15 cellular contexts compared by ENCODE assay signal in the genomic region with DNA sequence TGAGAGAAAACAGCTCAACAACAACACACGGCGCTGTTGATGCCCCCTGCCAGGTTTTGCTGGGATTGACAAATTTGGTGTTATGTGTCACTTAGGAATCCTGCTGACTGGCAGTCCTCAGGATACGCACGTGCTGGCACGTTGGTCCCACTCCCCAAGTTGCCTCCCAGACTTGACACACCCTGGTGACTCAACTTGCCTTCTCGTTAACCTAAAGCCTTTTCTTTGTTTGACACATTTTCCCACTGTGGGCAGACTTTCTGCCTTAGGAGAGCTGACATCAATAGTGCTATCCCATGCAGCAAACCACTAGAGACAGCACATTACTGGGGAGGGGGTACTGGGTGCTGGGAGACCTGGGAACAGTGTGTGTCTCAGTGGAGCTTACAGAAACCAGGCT.
DNase-seq lines count a peak whose midpoint lies in the region; ATAC-seq, FAIRE-seq and TF ChIP-seq lines count a peak whose summit lies in the region.
"Had no signal": no experiment of that assay in that cellular context is flagged by ENCODE, and none has a peak within 500 bp of the region (broad histone marks: within the 10 kb centered on the region; RNA-seq: fewer than 3 reads in every experiment).

No MANE protein-coding gene starts in this region.

- BruUV-seq in GM12878 (replicated peaks; lab: Mats Ljungman, UMichigan): no TSS peak

- TF ChIP-seq CTCF in GM23338 (conservative IDR thresholded peaks at IDR 0.05; ENCODE audit: low read depth in 2 of 2): no peak
- TF ChIP-seq CTCF in GM12878 (IDR thresholded peaks at IDR 0.05 in 2 of 3, conservative IDR thresholded peaks at IDR 0.05 in 1 of 3; ENCODE audit: control insufficient read depth in 2 of 3, extremely low read depth in 1 of 3, insufficient read depth in 1 of 3, low read depth in 3 of 3, low read length in 3 of 3): no peak

- H3K79me2 ChIP-seq in GM23338 (replicated peaks; ENCODE audit: insufficient read depth) (no peaks in the 10 kb centered on the region), GM12878 (ENCODE audit: control insufficient read depth, insufficient read depth, low read length) (peaks cover 28% of the 10 kb centered on the region), mesendoderm (ENCODE audit: control insufficient read depth, insufficient read depth, low read length) (no peaks in the 10 kb centered on the region)

- in situ Hi-C loops in GM12878 (cut with MboI): no loop called here

- CTCF ChIA-PET in GM12878 (lab: Yijun Ruan, JAX): interaction anchor here (0.6 to 2.1 kb wide), 6 partner anchors 9 to 135 kb away, joined by 3 to 6 read pairs (median 4); no protein-coding TSS in a partner anchor

- H3K27me3 Mint-ChIP-seq in GM23338 (ENCODE audit: insufficient read depth, low read depth, poor library complexity): peaks cover 3% of the 10 kb centered on the region

- peaks cover 28% of the 10 kb centered on the region for H3K4me1 Mint-ChIP-seq in GM23338

- no peaks in the 10 kb centered on the region for H3K79me1 ChIP-seq in mesendoderm (ENCODE audit: low read length)

- H3K4me1 ChIP-seq in GM23338 (ENCODE audit: insufficient read depth) (peaks cover 26% of the 10 kb centered on the region), GM12878 (ENCODE audit: control insufficient read depth, insufficient read depth, low read length) (peaks cover 45% of the 10 kb centered on the region), mesendoderm (ENCODE audit: control insufficient read depth, low read depth, low read length) (peaks cover 12% of the 10 kb centered on the region)

- H2BK120ac ChIP-seq in mesendoderm (ENCODE audit: low read depth, low read length): no peak overlapping the region

- ATAC-seq in GM23338 (peak; percentile 16), GM12878 (no peak), GM21423 (IDR thresholded peaks at IDR 0.05; ENCODE audit: unreplicated experiment) (no peak), GM19463 (IDR thresholded peaks at IDR 0.05; ENCODE audit: unreplicated experiment) (no peak)

- H4K8ac ChIP-seq in mesendoderm (ENCODE audit: low read depth, low read length): no peak overlapping the region

- WGBS in GM12878 (ENCODE audit: insufficient coverage, insufficient replicate concordance, low lambda C conversion rate, missing lambda C conversion rate): 69% methylated on average over 6 of the region's 6 CpGs
- WGBS in mesendoderm (ENCODE audit: extremely low coverage, insufficient coverage, low lambda C conversion rate): no CpG with 5 or more reads among the region's 6 CpGs

- peak overlapping the region; percentile 51 for H3K56ac ChIP-seq in mesendoderm (ENCODE audit: low read length)

- no peak overlapping the region for H4K5ac ChIP-seq in mesendoderm (ENCODE audit: low read length)

- H3K4me3 Mint-ChIP-seq in GM23338: no peak overlapping the region

- H3K27ac ChIP-seq in GM23338 (ENCODE audit: low read depth): peak overlapping the region; percentile 72; the same call in 1 of the 2 replicates
- H3K27ac ChIP-seq in GM12878 (ENCODE audit: control insufficient read depth, insufficient read depth): no peak overlapping the region
- H3K27ac ChIP-seq in mesendoderm (ENCODE audit: low read depth, low read length): no peak overlapping the region
- H3K27ac ChIP-seq: C4-2B had no signal

- no peak overlapping the region for H3K27ac Mint-ChIP-seq in GM23338

- TF ChIP-seq POLR2A in GM12878 (IDR thresholded peaks at IDR 0.05; ENCODE audit: low read depth, low read length): no peak

- no peak overlapping the region for H2AK5ac ChIP-seq in mesendoderm (ENCODE audit: low read length)

- no peak overlapping the region for H3K4ac ChIP-seq in mesendoderm (ENCODE audit: low read depth, low read length)

- H3K9me2 ChIP-seq in GM23338 (ENCODE audit: insufficient read depth): peaks cover 3% of the 10 kb centered on the region; the same call in 1 of the 2 replicates

- H3K27me3 ChIP-seq in GM23338 (ENCODE audit: insufficient read depth) (no peaks in the 10 kb centered on the region), GM12878 (replicated peaks in 1 of 2; ENCODE audit: control insufficient read depth in 2 of 2, insufficient read depth in 2 of 2, low read length in 1 of 2) (no peaks in the 10 kb centered on the region), mesendoderm (ENCODE audit: insufficient read depth, low read length, poor library complexity) (no peaks in the 10 kb centered on the region)

- H3K23ac ChIP-seq in mesendoderm (ENCODE audit: low read length): no peak overlapping the region

- H2AFZ ChIP-seq in GM23338 (no peak overlapping the region), GM12878 (ENCODE audit: control insufficient read depth, low read depth, low read length) (no peak overlapping the region)

- SMC1A ChIA-PET in GM12878 (lab: Charles Lee; ENCODE audit: uncharacterized antibody, unreplicated experiment): interaction anchor here (0.9 to 2.6 kb wide), 5 partner anchors 10 to 141 kb away, joined by 3 to 26 read pairs (median 5); no protein-coding TSS in a partner anchor

- no peaks in the 10 kb centered on the region for H3K9me3 Mint-ChIP-seq in GM23338

- POLR2A ChIA-PET in GM12878 (lab: Charles Lee): interaction anchor here (0.5 to 2.0 kb wide), 3 partner anchors 10 to 147 kb away, joined by 4 to 8 read pairs (median 4); no protein-coding TSS in a partner anchor

- intact Hi-C loops in GM12878 (cut with micrococcal nuclease; ENCODE audit: unreplicated experiment): no loop called here

- TF ChIP-seq RAD21 in GM12878 (IDR thresholded peaks at IDR 0.05; ENCODE audit: insufficient read depth, low read depth, low read length): no peak

- H3K36me3 Mint-ChIP-seq in GM23338 (ENCODE audit: low read depth): no peaks in the 10 kb centered on the region

- H3K9ac ChIP-seq in GM12878 (ENCODE audit: control insufficient read depth, insufficient read depth, low read length) (no peak overlapping the region), mesendoderm (ENCODE audit: low read length) (no peak overlapping the region)

- no peaks in the 10 kb centered on the region for H4K20me1 ChIP-seq in GM23338 (replicated peaks; ENCODE audit: insufficient read depth)
- no peaks in the 10 kb centered on the region for H4K20me1 ChIP-seq in GM12878 (ENCODE audit: control insufficient read depth, insufficient read depth)

- no peak for TF ChIP-seq EP300 in GM12878 (IDR thresholded peaks at IDR 0.05; ENCODE audit: borderline replicate concordance in 1 of 2, control insufficient read depth in 1 of 2, low read depth in 2 of 2, low read length in 2 of 2)

- H2BK5ac ChIP-seq in mesendoderm (ENCODE audit: low read length): peak overlapping the region; percentile 7

- no peak overlapping the region for H3K18ac ChIP-seq in mesendoderm (ENCODE audit: low read length)

- peak; percentile 45 for DNase-seq in AG20443 (ENCODE audit: low spot score)
- DNase-seq in GM23338 (ENCODE audit: low spot score): peak; percentile 18
- no peak for DNase-seq in GM12878 (ENCODE audit: low read depth, low spot score)
- DNase-seq in mesendoderm: peak; percentile 83
- no peak for DNase-seq in T-helper 9 cell
- DNase-seq in germinal center (ENCODE audit: low spot score): no peak
- DNase-seq: activated CD4-positive, alpha-beta T cell treated with anti-CD3 and anti-CD28 coated beads, Interleukin-2, amount 50 U/mL, for 1 hour; activated gamma-delta T cell; NCI-H446; OCI-M1; stimulated activated CD4-positive, alpha-beta T cell treated with anti-CD3 and anti-CD28 coated beads, Interleukin-4, amount 100 ng/mL, for 1 hour; stimulated activated naive CD4-positive, alpha-beta T cell had no signal

- RAD21 ChIA-PET in GM12878 (lab: Charles Lee; ENCODE audit: unreplicated experiment): interaction anchor here (1.5 kb wide), 1 partner anchor 9 kb away, joined by 4 read pairs; no protein-coding TSS in a partner anchor

- no peak overlapping the region for H2BK15ac ChIP-seq in mesendoderm (replicated peaks; ENCODE audit: low read depth)

- FAIRE-seq in GM12878 (lab: Jason Lieb, UNC): no peak

- no peaks in the 10 kb centered on the region for H3F3A ChIP-seq in GM23338 (replicated peaks; ENCODE audit: low read depth)

- H3K36me3 ChIP-seq in GM23338 (ENCODE audit: insufficient read depth) (no peaks in the 10 kb centered on the region), GM12878 (ENCODE audit: control insufficient read depth in 2 of 2, insufficient read depth in 2 of 2, low read length in 1 of 2) (peaks cover 21 to 32% of the 10 kb centered on the region in 2 experiments), mesendoderm (ENCODE audit: control insufficient read depth, insufficient read depth, low read length) (no peaks in the 10 kb centered on the region)

- no peak overlapping the region for H3K4me3 ChIP-seq in GM23338
- H3K4me3 ChIP-seq in GM12878: no peak overlapping the region
- H3K4me3 ChIP-seq in mesendoderm (ENCODE audit: low read length): no peak overlapping the region

- H3K9me3 ChIP-seq in GM12878 (replicated peaks; ENCODE audit: control insufficient read depth, insufficient read depth, low read length): no peaks in the 10 kb centered on the region

- H3K4me2 ChIP-seq in GM23338: peak overlapping the region; percentile 49
- no peak overlapping the region for H3K4me2 ChIP-seq in GM12878 (ENCODE audit: control insufficient read depth, insufficient read depth)
- H3K4me2 ChIP-seq in mesendoderm (ENCODE audit: low read length): no peak overlapping the region

TF ChIP-seq in GM23338, 12 proteins besides CTCF, POLR2A, EP300 and RAD21 (continues in another document):
- TF ChIP-seq STAT1 (IDR thresholded peaks at IDR 0.05; ENCODE audit: unreplicated experiment) (no peak), EZH2phosphoT487 (IDR thresholded peaks at IDR 0.05; ENCODE audit: unreplicated experiment) (no peak), ETS1 (IDR thresholded peaks at IDR 0.05) (no peak)

TF ChIP-seq in GM12878, 131 proteins besides CTCF, POLR2A, EP300 and RAD21 (continues in another document):
- no peak for TF ChIP-seq CHD4 (IDR thresholded peaks at IDR 0.05)
- TF ChIP-seq SUZ12 (IDR thresholded peaks at IDR 0.05; ENCODE audit: unreplicated experiment): no peak
- TF ChIP-seq ZNF24 (IDR thresholded peaks at IDR 0.05): no peak
- peak; percentile 76 for TF ChIP-seq BCL3 (IDR thresholded peaks at IDR 0.05; ENCODE audit: borderline replicate concordance, insufficient read depth, low read depth, low read length, poor library complexity, severe bottlenecking)
- no peak for TF ChIP-seq JUND (IDR thresholded peaks at IDR 0.05; ENCODE audit: low read depth, low read length)
- TF ChIP-seq RBBP5 (conservative IDR thresholded peaks at IDR 0.05): no peak

Comparison
In these comparisons a context has a peak if more than half of its experiments do, and no peak if none do; other contexts are left out.
1. DNase-seq: peak in AG20443 (single experiment), GM23338 (single experiment) and mesendoderm (single experiment); none in GM12878 (single experiment), T-helper 9 cell (single experiment) and germinal center (single experiment).